ENCODE assay signal across 15 cellular contexts in genomic region chr11:9530901-9531625, GRCh38. TPM values are rescaled to one million over a fixed set of nuclear protein-coding genes. Genes with fewer than 3 reads are reported as not detected.
DNase-seq lines count a peak whose midpoint lies in the region; ATAC-seq and TF ChIP-seq lines count a peak whose summit lies in the region.
"Had no signal": no experiment of that assay in that cellular context is flagged by ENCODE, and none has a peak within 500 bp of the region (broad histone marks: within the 10 kb centered on the region; RNA-seq: fewer than 3 reads in every experiment).

No MANE protein-coding gene starts in this region.

- H3K4me1 Mint-ChIP-seq in MCF 10A (ENCODE audit: insufficient read depth, unreplicated experiment): peaks cover 10% of the 10 kb centered on the region
- H3K4me1 Mint-ChIP-seq in endodermal cell: peaks cover 27% of the 10 kb centered on the region

- dilution Hi-C loops in mammary epithelial cell (cut with HindIII; ENCODE audit: low sequenced_read_pairs): loop anchor here (5.0 kb wide), 2 partner anchors 66 to 74 kb away; no protein-coding TSS in a partner anchor

- H3K36me3 Mint-ChIP-seq in MCF 10A (ENCODE audit: insufficient read depth, unreplicated experiment) (peaks cover 17% of the 10 kb centered on the region), endodermal cell (ENCODE audit: low read depth) (peaks cover 17% of the 10 kb centered on the region)

- 97% methylated on average over 8 of the region's 8 CpGs for WGBS in mammary epithelial cell (ENCODE audit: low coverage, missing lambda C conversion rate)
- 95 to 100% methylated on average over 1 to 8 of the region's 8 CpGs for WGBS in endodermal cell (ENCODE audit: insufficient coverage in 1 of 2, insufficient read length in 1 of 2), 2 experiments

- ATAC-seq in upper lobe of right lung: peak; percentile 62
- ATAC-seq in HG03159 (IDR thresholded peaks at IDR 0.05; ENCODE audit: unreplicated experiment): no peak
- ATAC-seq: activated CD8-positive, alpha-beta T cell treated with anti-CD3 and anti-CD28 coated beads, Interleukin-2, amount 10 ng/mL, durations not matched to agents 7 days and 5 days had no signal

- no peaks in the 10 kb centered on the region for H4K20me1 ChIP-seq in mammary epithelial cell (ENCODE audit: insufficient read depth, low read length)

- CTCF ChIA-PET in MCF 10A (lab: Yijun Ruan, JAX) (interaction anchor here (0.6 to 1.7 kb wide), 3 partner anchors 24 to 224 kb away, joined by 3 read pairs; no protein-coding TSS in a partner anchor), mammary epithelial cell (lab: Charles Lee; ENCODE audit: low non-redundant PET) (no interaction called here)

- H3K4me1 ChIP-seq in mammary epithelial cell (ENCODE audit: insufficient read depth, low read length) (peaks cover 10% of the 10 kb centered on the region), endodermal cell (ENCODE audit: control insufficient read depth, insufficient read depth, low read length) (no peaks in the 10 kb centered on the region), mucosa of rectum (ENCODE audit: control insufficient read depth in 2 of 2, insufficient read depth in 2 of 2, low read length in 2 of 2) (peaks cover 10 to 30% of the 10 kb centered on the region in 2 donors), upper lobe of right lung (no peaks in the 10 kb centered on the region)

- DNase-seq in MCF 10A (ENCODE audit: unreplicated experiment): no peak
- DNase-seq in mammary epithelial cell: no peak
- peak; percentile 62 for DNase-seq in endodermal cell
- no peak for DNase-seq in upper lobe of right lung
- DNase-seq in activated T-cell treated with anti-CD3 and anti-CD28 coated beads, Interleukin-2, amount 50 U/mL, for 1 hour: no peak
- DNase-seq in epidermal melanocyte (ENCODE audit: insufficient read length, low spot score): no peak
- DNase-seq: activated CD8-positive, alpha-beta T cell treated with anti-CD3 and anti-CD28 coated beads, Interleukin-2, amount 10 ng/mL, durations not matched to agents 7 days and 5 days; adrenal gland; KG1; NCI-H1092 treated with DMSO at 0.1 percent for 48 hours; NCI-H82; occipital lobe had no signal

- intact Hi-C loops in MCF 10A (cut with micrococcal nuclease): no loop called here
- intact Hi-C loops in mammary epithelial cell (cut with micrococcal nuclease): no loop called here
- intact Hi-C loops in upper lobe of right lung (cut with DNase I): loop anchor here (10.0 kb wide), 1 partner anchor 84 kb away; no protein-coding TSS in a partner anchor

- peak overlapping the region; percentile 16 for H3K27ac Mint-ChIP-seq in MCF 10A (ENCODE audit: low read depth, unreplicated experiment)
- peak overlapping the region; percentile 37 for H3K27ac Mint-ChIP-seq in endodermal cell
- H3K27ac Mint-ChIP-seq: activated CD8-positive, alpha-beta T cell treated with anti-CD3 and anti-CD28 coated beads, Interleukin-2, amount 10 ng/mL, durations not matched to agents 7 days and 5 days had no signal

- H3K36me3 ChIP-seq in mammary epithelial cell (ENCODE audit: insufficient read depth, low read length) (no peaks in the 10 kb centered on the region), endodermal cell (ENCODE audit: control insufficient read depth, insufficient read depth, low read length) (peaks cover 13% of the 10 kb centered on the region), mucosa of rectum (ENCODE audit: control insufficient read depth in 2 of 2, insufficient read depth in 2 of 2, low read length in 2 of 2) (no peaks in the 10 kb centered on the region), upper lobe of right lung (no peaks in the 10 kb centered on the region)
- H3K36me3 ChIP-seq: adrenal gland had no signal

- H3K9me3 Mint-ChIP-seq in MCF 10A (ENCODE audit: unreplicated experiment) (no peaks in the 10 kb centered on the region), endodermal cell (no peaks in the 10 kb centered on the region)

- no peak overlapping the region for H3K4me2 ChIP-seq in mammary epithelial cell (ENCODE audit: insufficient read depth, low read depth, low read length)

- in situ Hi-C loops in mammary epithelial cell (cut with MboI; ENCODE audit: low sequenced_read_pairs in 2 of 2): no loop called here

- H3K9ac ChIP-seq in mammary epithelial cell (ENCODE audit: insufficient read depth, low read length) (no peak overlapping the region), endodermal cell (ENCODE audit: extremely low read depth, low read length, poor library complexity, severe bottlenecking) (no peak overlapping the region), mucosa of rectum (ENCODE audit: low read depth in 1 of 2, low read length in 2 of 2) (peak overlapping the region in 1 of 2 donors; percentile 9)

- TF ChIP-seq CTCF in MCF 10A (IDR thresholded peaks at IDR 0.05; ENCODE audit: unreplicated experiment): no peak
- peak in 1 of 2 donors; percentile 11 for TF ChIP-seq CTCF in mammary epithelial cell (conservative IDR thresholded peaks at IDR 0.05 in 1 of 2, IDR thresholded peaks at IDR 0.05 in 1 of 2; ENCODE audit: extremely low read depth in 1 of 2, insufficient read depth in 1 of 2, low read depth in 1 of 2, low read length in 2 of 2)
- peak; percentile 43 for TF ChIP-seq CTCF in endodermal cell (conservative IDR thresholded peaks at IDR 0.05)
- TF ChIP-seq CTCF in upper lobe of right lung (IDR thresholded peaks at IDR 0.05): no peak

- H3K27ac ChIP-seq in mammary epithelial cell (ENCODE audit: insufficient read depth, low read depth, low read length): no peak overlapping the region
- H3K27ac ChIP-seq in endodermal cell (ENCODE audit: low read depth, low read length): no peak overlapping the region
- H3K27ac ChIP-seq in mucosa of rectum (ENCODE audit: low read depth in 2 of 2, low read length in 2 of 2): peak overlapping the region; percentile 15 to 32
- no peak overlapping the region for H3K27ac ChIP-seq in upper lobe of right lung
- H3K27ac ChIP-seq: adrenal gland, C4-2B had no signal

- POLR2A ChIA-PET in MCF 10A (lab: Yijun Ruan, JAX): interaction anchor here (1.2 kb wide), 1 partner anchor 45 kb away, joined by 5 read pairs; no protein-coding TSS in a partner anchor

- H3K27me3 ChIP-seq in mammary epithelial cell (ENCODE audit: insufficient read depth, low read length) (no peaks in the 10 kb centered on the region), endodermal cell (ENCODE audit: control insufficient read depth, insufficient read depth, low read length, poor library complexity, severe bottlenecking) (no peaks in the 10 kb centered on the region), mucosa of rectum (ENCODE audit: control insufficient read depth in 2 of 2, insufficient read depth in 2 of 2, low read length in 2 of 2) (no peaks in the 10 kb centered on the region), upper lobe of right lung (no peaks in the 10 kb centered on the region)
- H3K27me3 ChIP-seq: adrenal gland had no signal

- H3K27me3 Mint-ChIP-seq in MCF 10A (ENCODE audit: insufficient read depth, unreplicated experiment): no peaks in the 10 kb centered on the region
- no peaks in the 10 kb centered on the region for H3K27me3 Mint-ChIP-seq in endodermal cell (ENCODE audit: insufficient read depth)

- H3K4me3 ChIP-seq in mammary epithelial cell (replicated peaks in 1 of 3; ENCODE audit: insufficient read depth in 1 of 3, low read depth in 2 of 3, low read length in 3 of 3): no peak overlapping the region
- H3K4me3 ChIP-seq in endodermal cell (ENCODE audit: low read length): no peak overlapping the region
- H3K4me3 ChIP-seq in mucosa of rectum (ENCODE audit: low read length in 2 of 2): no peak overlapping the region
- no peak overlapping the region for H3K4me3 ChIP-seq in upper lobe of right lung
- H3K4me3 ChIP-seq: adrenal gland had no signal

- no peak overlapping the region for H2AFZ ChIP-seq in mammary epithelial cell (ENCODE audit: low read depth, low read length)

- H3K9me3 ChIP-seq in mammary epithelial cell (replicated peaks; ENCODE audit: insufficient read depth, low read length): no peaks in the 10 kb centered on the region
- no peaks in the 10 kb centered on the region for H3K9me3 ChIP-seq in endodermal cell (ENCODE audit: control insufficient read depth, low read length)
- no peaks in the 10 kb centered on the region for H3K9me3 ChIP-seq in mucosa of rectum (ENCODE audit: control insufficient read depth in 2 of 2, low read length in 2 of 2)
- no peaks in the 10 kb centered on the region for H3K9me3 ChIP-seq in upper lobe of right lung
- H3K9me3 ChIP-seq: adrenal gland had no signal

- H3K4me3 Mint-ChIP-seq in MCF 10A (ENCODE audit: unreplicated experiment): no peak overlapping the region
- H3K4me3 Mint-ChIP-seq in endodermal cell: no peak overlapping the region
- H3K4me3 Mint-ChIP-seq: activated CD8-positive, alpha-beta T cell treated with anti-CD3 and anti-CD28 coated beads, Interleukin-2, amount 10 ng/mL, durations not matched to agents 7 days and 5 days had no signal

- BruUV-seq in MCF 10A (replicated peaks; lab: Mats Ljungman, UMichigan) (no TSS peak), mammary epithelial cell (replicated peaks; lab: Mats Ljungman, UMichigan) (no TSS peak)

- no peaks in the 10 kb centered on the region for H3K79me2 ChIP-seq in mammary epithelial cell (ENCODE audit: insufficient read depth, low read length)

RNA-seq across cellular contexts. Expression of gene WEE1, which starts 42.4 kb away (rescaled TPM):
- 28.7 and 34.5 TPM in 2 replicates for total RNA-seq in MCF 10A (2022)
- 10 to 100 TPM; 49.8 to 53.0 TPM for total RNA-seq in mammary epithelial cell
- polyA plus RNA-seq in mammary epithelial cell: 31.1 TPM
- polyA minus RNA-seq in mammary epithelial cell: 45.0 TPM
- 10 to 100 TPM; 80.1 to 93.5 TPM for total RNA-seq in endodermal cell
- 72.0 TPM for polyA plus RNA-seq in endodermal cell (2013, experiment 1 of 2)
- 71.9 TPM for polyA plus RNA-seq in endodermal cell (2013, experiment 2 of 2)
- 10.9 TPM for total RNA-seq in upper lobe of right lung

Comparison
In these comparisons a context has a peak if more than half of its experiments do, and no peak if none do; other contexts are left out.
1. H3K27ac ChIP-seq: peak in mucosa of rectum (2 of 2); none in mammary epithelial cell (single experiment), endodermal cell (single experiment) and upper lobe of right lung (single experiment).